ENCODE assay signal across 1 cellular context in genomic region chrX:40647307-40648197, GRCh38.
TF ChIP-seq lines count a peak whose summit lies in the region.

Gene CXorf38 (minus strand): TSS chrX:40647561. CDS start chrX:40647520, 41 bp downstream.

TF ChIP-seq in GM12878, 131 proteins besides CTCF, POLR2A, EP300 and RAD21 (continued from another document and continues in another):
- no peak for TF ChIP-seq REST (IDR thresholded peaks at IDR 0.05; ENCODE audit: low read depth, low read length)
- peak; percentile 100 for TF ChIP-seq NRF1 (conservative IDR thresholded peaks at IDR 0.05; ENCODE audit: low read depth, low read length)
- TF ChIP-seq WRNIP1 (IDR thresholded peaks at IDR 0.05; ENCODE audit: borderline replicate concordance, low read depth, low read length) = 0 out of 2 replicates have a peak, but pooled peaks have one; percentile 64
- no peak for TF ChIP-seq SPI1 (IDR thresholded peaks at IDR 0.05; ENCODE audit: borderline replicate concordance, insufficient read depth, low read depth, low read length)
- no peak for TF ChIP-seq ESRRA (IDR thresholded peaks at IDR 0.05; ENCODE audit: low read length)
- TF ChIP-seq RCOR1 (conservative IDR thresholded peaks at IDR 0.05; ENCODE audit: low read depth, low read length) = no peak
- TF ChIP-seq MEF2B (IDR thresholded peaks at IDR 0.05; ENCODE audit: partially characterized antibody, poor library complexity, severe bottlenecking) = no peak
- TF ChIP-seq RB1 (IDR thresholded peaks at IDR 0.05; ENCODE audit: borderline replicate concordance) = no peak
- TF ChIP-seq RFX5 (IDR thresholded peaks at IDR 0.05; ENCODE audit: low read depth, low read length) = 0 out of 2 replicates have a peak, but pooled peaks have one; percentile 13
- TF ChIP-seq TBL1XR1 (IDR thresholded peaks at IDR 0.05; ENCODE audit: low read depth, low read length) = 0 out of 2 replicates have a peak, but pooled peaks have one; percentile 14
- TF ChIP-seq YBX1 (IDR thresholded peaks at IDR 0.05) = no peak
- no peak for TF ChIP-seq MYC (IDR thresholded peaks at IDR 0.05; ENCODE audit: insufficient read depth, insufficient read length, insufficient replicate concordance, low read length, severe bottlenecking)
- TF ChIP-seq PKNOX1 (IDR thresholded peaks at IDR 0.05) = peak; percentile 77
- no peak for TF ChIP-seq SMAD1 (IDR thresholded peaks at IDR 0.05; ENCODE audit: low read depth, partially characterized antibody)
- TF ChIP-seq CEBPB (IDR thresholded peaks at IDR 0.05; ENCODE audit: borderline replicate concordance in 1 of 2, low read depth in 2 of 2, low read length in 2 of 2) = no peak
- no peak for TF ChIP-seq SRF (IDR thresholded peaks at IDR 0.05; ENCODE audit: low read depth in 2 of 2, low read length in 2 of 2)
- TF ChIP-seq MEF2A (IDR thresholded peaks at IDR 0.05; ENCODE audit: insufficient read depth, low read depth, low read length) = no peak
- TF ChIP-seq SIN3A (IDR thresholded peaks at IDR 0.05; ENCODE audit: low read depth, low read length) = peak; percentile 54; the same call in 1 of the 2 replicates
- 0 out of 2 replicates have a peak, but pooled peaks have one; percentile 10 for TF ChIP-seq NR2F1 (conservative IDR thresholded peaks at IDR 0.05)
- no peak for TF ChIP-seq GABPA (IDR thresholded peaks at IDR 0.05; ENCODE audit: low read depth)
- peak; percentile 21; the same call in 1 of the 2 replicates for TF ChIP-seq TAF1 (IDR thresholded peaks at IDR 0.05; ENCODE audit: borderline replicate concordance, low read depth, low read length)
- peak; percentile 92 for TF ChIP-seq POLR2AphosphoS2 (IDR thresholded peaks at IDR 0.05; ENCODE audit: low read depth, low read length)
- peak; percentile 62; the same call in 1 of the 2 replicates for TF ChIP-seq ELK1 (IDR thresholded peaks at IDR 0.05; ENCODE audit: low read depth, low read length)
- peak; percentile 42; the same call in 1 of the 2 replicates for TF ChIP-seq MXI1 (IDR thresholded peaks at IDR 0.05; ENCODE audit: low read depth, low read length)
- TF ChIP-seq NR2C2 (IDR thresholded peaks at IDR 0.05; ENCODE audit: borderline replicate concordance, control insufficient read depth, insufficient read length, low read depth) = no peak
- peak; percentile 53 for TF ChIP-seq ATF7 (IDR thresholded peaks at IDR 0.05; ENCODE audit: low read depth)
- TF ChIP-seq KAT2A (conservative IDR thresholded peaks at IDR 0.05; ENCODE audit: control insufficient read depth, low read depth, low read length) = no peak
- TF ChIP-seq GATAD2B (conservative IDR thresholded peaks at IDR 0.05; ENCODE audit: low read depth) = peak; percentile 55; the same call in 1 of the 2 replicates
- peak; percentile 81; the same call in 1 of the 2 replicates for TF ChIP-seq POLR2AphosphoS5 (IDR thresholded peaks at IDR 0.05; ENCODE audit: low read length)
- peak; percentile 88 for TF ChIP-seq BCL3 (IDR thresholded peaks at IDR 0.05; ENCODE audit: borderline replicate concordance, insufficient read depth, low read depth, low read length, poor library complexity, severe bottlenecking)
- peak; percentile 89 to 90 for TF ChIP-seq BHLHE40 (IDR thresholded peaks at IDR 0.05; ENCODE audit: borderline replicate concordance in 1 of 2, low read depth in 2 of 2, low read length in 1 of 2)
- TF ChIP-seq MYB (IDR thresholded peaks at IDR 0.05; ENCODE audit: borderline replicate concordance, low read depth, low read length) = no peak
- 0 out of 2 replicates have a peak, but pooled peaks have one; percentile 45 for TF ChIP-seq SMARCA5 (IDR thresholded peaks at IDR 0.05)
- TF ChIP-seq USF1 (IDR thresholded peaks at IDR 0.05; ENCODE audit: borderline replicate concordance, extremely low read length, insufficient read depth, low read depth, low read length) = no peak
- TF ChIP-seq KLF5 (IDR thresholded peaks at IDR 0.05; ENCODE audit: partially characterized antibody) = no peak
- TF ChIP-seq E4F1 (IDR thresholded peaks at IDR 0.05; ENCODE audit: borderline replicate concordance, partially characterized antibody) = no peak
- peak; percentile 39; the same call in 1 of the 2 replicates for TF ChIP-seq MTA2 (IDR thresholded peaks at IDR 0.05; ENCODE audit: low read depth)
- TF ChIP-seq IRF3 (IDR thresholded peaks at IDR 0.05) = no peak
- TF ChIP-seq STAT1 (conservative IDR thresholded peaks at IDR 0.05) = no peak
- 0 out of 2 replicates have a peak, but pooled peaks have one; percentile 39 for TF ChIP-seq NBN (IDR thresholded peaks at IDR 0.05)
- TF ChIP-seq BACH1 (IDR thresholded peaks at IDR 0.05; ENCODE audit: borderline replicate concordance) = peak; percentile 58; the same call in 1 of the 2 replicates
- no peak for TF ChIP-seq PML (IDR thresholded peaks at IDR 0.05; ENCODE audit: low read length)
- TF ChIP-seq NR2C1 (IDR thresholded peaks at IDR 0.05) = no peak
- 0 out of 2 replicates have a peak, but pooled peaks have one; percentile 2 for TF ChIP-seq CHD2 (IDR thresholded peaks at IDR 0.05; ENCODE audit: borderline replicate concordance, low read depth, low read length)
- TF ChIP-seq RUNX3 (IDR thresholded peaks at IDR 0.05; ENCODE audit: low read length) = peak; percentile 48
- TF ChIP-seq MTA3 (IDR thresholded peaks at IDR 0.05; ENCODE audit: borderline replicate concordance, low read length) = no peak
- TF ChIP-seq CHD1 (IDR thresholded peaks at IDR 0.05; ENCODE audit: low read depth, low read length) = no peak
- no peak for TF ChIP-seq CUX1 (IDR thresholded peaks at IDR 0.05; ENCODE audit: insufficient replicate concordance, low read depth, low read length)
- TF ChIP-seq BMI1 (IDR thresholded peaks at IDR 0.05; ENCODE audit: borderline replicate concordance) = no peak
